8 cellular contexts compared by ENCODE assay signal in genomic region chr19:1104452-1105216, GRCh38. TPM values are rescaled to one million over a fixed set of nuclear protein-coding genes. Genes with fewer than 3 reads are reported as not detected.
DNase-seq lines count a peak whose midpoint lies in the region; ATAC-seq, FAIRE-seq and TF ChIP-seq lines count a peak whose summit lies in the region.

No MANE protein-coding gene starts in this region.

- H3K4me3 ChIP-seq in SJSA1 (peak overlapping the region; percentile 77), neuronal stem cell (ENCODE audit: low read length in 2 of 2) (peak overlapping the region; percentile 72 to 96), tibial nerve (peak overlapping the region; percentile 61 to 98 (median 82))

- peak overlapping the region; percentile 37 for H2BK15ac ChIP-seq in neuronal stem cell (ENCODE audit: low read length)

- H4K8ac ChIP-seq in neuronal stem cell (ENCODE audit: low read depth, low read length), result no peak overlapping the region

- no peak overlapping the region for H3K14ac ChIP-seq in neuronal stem cell (ENCODE audit: low read length)

- H3K27ac Mint-ChIP-seq in activated naive CD4-positive, alpha-beta T cell treated with anti-CD3 and anti-CD28 coated beads, Interleukin-2, amount 50 U/mL, for 72 hours, result peak overlapping the region in 1 of 2 donors; percentile 59

- H2BK120ac ChIP-seq in neuronal stem cell (ENCODE audit: low read depth, low read length), result peak overlapping the region; percentile 87

- peak overlapping the region; percentile 94 for H3K23ac ChIP-seq in neuronal stem cell (ENCODE audit: low read depth, low read length, poor library complexity)

- peak; percentile 35 for ATAC-seq in GM19372 (IDR thresholded peaks at IDR 0.05; ENCODE audit: low read depth, unreplicated experiment)
- ATAC-seq in activated naive CD4-positive, alpha-beta T cell treated with anti-CD3 and anti-CD28 coated beads, Interleukin-2, amount 50 U/mL, for 72 hours, result peak; percentile 25 to 39

- FAIRE-seq in HTR-8/SVneo (lab: Jason Lieb, UNC), result no peak

- H3K4me1 ChIP-seq in SJSA1 (replicated peaks) (peaks cover 35% of the 10 kb centered on the region), neuronal stem cell (ENCODE audit: control insufficient read depth in 2 of 2, insufficient read depth in 1 of 2, low read depth in 1 of 2, low read length in 2 of 2) (peaks cover 14 to 25% of the 10 kb centered on the region in 2 donors), tibial nerve (peaks cover 0 to 66% (median 46%) of the 10 kb centered on the region in 4 donors)

- no peak overlapping the region for H4K91ac ChIP-seq in neuronal stem cell (ENCODE audit: low read depth, low read length, poor library complexity)

- peaks cover 5% of the 10 kb centered on the region for H3K9me3 ChIP-seq in SJSA1 (replicated peaks)
- H3K9me3 ChIP-seq in neuronal stem cell (replicated peaks in 1 of 2; ENCODE audit: control insufficient read depth in 2 of 2, insufficient read depth in 1 of 2, low read depth in 1 of 2, low read length in 2 of 2), result no peaks in the 10 kb centered on the region
- H3K9me3 ChIP-seq in tibial nerve, result no peaks in the 10 kb centered on the region

- H2AK5ac ChIP-seq in neuronal stem cell (ENCODE audit: low read depth, low read length), result peak overlapping the region; percentile 99

- H3K9me3 Mint-ChIP-seq in activated naive CD4-positive, alpha-beta T cell treated with anti-CD3 and anti-CD28 coated beads, Interleukin-2, amount 50 U/mL, for 72 hours, result peaks cover 0 to 5% of the 10 kb centered on the region in 2 donors

- no peaks in the 10 kb centered on the region for H3K27me3 ChIP-seq in SJSA1 (replicated peaks)
- H3K27me3 ChIP-seq in neuronal stem cell (ENCODE audit: control insufficient read depth in 3 of 3, insufficient read depth in 3 of 3, low read depth in 1 of 3, low read length in 3 of 3), result no peaks in the 10 kb centered on the region
- no peaks in the 10 kb centered on the region for H3K27me3 ChIP-seq in tibial nerve

- H2BK5ac ChIP-seq in neuronal stem cell (ENCODE audit: low read length), result peak overlapping the region; percentile 98

- no peak for TF ChIP-seq EP300 in tibial nerve (IDR thresholded peaks at IDR 0.05)

- H3K9ac ChIP-seq in neuronal stem cell (ENCODE audit: low read depth, low read length, poor library complexity), result peak overlapping the region; percentile 95

- peaks cover 0 to 7% of the 10 kb centered on the region in 2 donors for H3K36me3 Mint-ChIP-seq in activated naive CD4-positive, alpha-beta T cell treated with anti-CD3 and anti-CD28 coated beads, Interleukin-2, amount 50 U/mL, for 72 hours

- H3K36me3 ChIP-seq in SJSA1 (peaks cover 41% of the 10 kb centered on the region), neuronal stem cell (replicated peaks in 1 of 2; ENCODE audit: control insufficient read depth in 2 of 2, insufficient read depth in 2 of 2, low read length in 2 of 2) (peaks cover 20 to 28% of the 10 kb centered on the region in 2 donors), tibial nerve (peaks cover 3 to 39% (median 14%) of the 10 kb centered on the region in 3 donors)

- no CpG with 5 or more reads among the region's 92 CpGs for WGBS in neuronal stem cell (ENCODE audit: extremely low coverage in 2 of 2, insufficient read length in 2 of 2, insufficient replicate concordance in 1 of 2), 2 donors
- WGBS in tibial nerve, 2 donors, result 1 to 2% methylated on average over 35 to 53 of the region's 92 CpGs

- H3K27ac ChIP-seq in C4-2B, result peak overlapping the region; percentile 90
- H3K27ac ChIP-seq in SJSA1, result peak overlapping the region; percentile 75
- peak overlapping the region; percentile 97 for H3K27ac ChIP-seq in neuronal stem cell (replicated peaks; ENCODE audit: low read length)
- H3K27ac ChIP-seq in tibial nerve, result peak overlapping the region; percentile 91 to 99 (median 97)

- TF ChIP-seq CTCF in C4-2B (conservative IDR thresholded peaks at IDR 0.05), result no peak
- TF ChIP-seq CTCF in tibial nerve (IDR thresholded peaks at IDR 0.05), result peak in 2 of 5 experiments; percentile 30 to 52

- peak overlapping the region; percentile 93 for H3K4ac ChIP-seq in neuronal stem cell (ENCODE audit: low read length)

- peak overlapping the region; percentile 94 for H3K18ac ChIP-seq in neuronal stem cell (ENCODE audit: low read length)

- DNase-seq in HTR-8/SVneo (ENCODE audit: insufficient read length, low spot score) (peak; percentile 46), SJSA1 (ENCODE audit: low read depth in 1 of 2, low spot score in 2 of 2) (peak; percentile 60 to 76), germinal center (ENCODE audit: low spot score) (peak; percentile 82), neuronal stem cell (ENCODE audit: low spot score) (peak; percentile 84), tibial nerve (ENCODE audit: low spot score in 2 of 2) (peak; percentile 59 to 67)
- peak; percentile 72 to 84 for DNase-seq in activated naive CD4-positive, alpha-beta T cell treated with anti-CD3 and anti-CD28 coated beads, Interleukin-2, amount 50 U/mL, for 72 hours (ENCODE audit: low spot score in 2 of 2)

- H3K79me1 ChIP-seq in neuronal stem cell (ENCODE audit: low read depth, low read length), result peaks cover 18% of the 10 kb centered on the region

- H2AFZ ChIP-seq in neuronal stem cell (ENCODE audit: low read length), result peak overlapping the region; percentile 82

- no peak overlapping the region for H2BK12ac ChIP-seq in neuronal stem cell (ENCODE audit: low read length)

- TF ChIP-seq POLR2A in tibial nerve (IDR thresholded peaks at IDR 0.05), result peak in 1 of 2 donors; percentile 31

- H3K4me2 ChIP-seq in neuronal stem cell (ENCODE audit: insufficient read depth, low read length, poor library complexity, severe bottlenecking), result peak overlapping the region; percentile 93

RNA-seq across cellular contexts. Expression of gene GPX4, which starts 0.8 kb away (rescaled TPM):
- total RNA-seq in SJSA1 (2014; rRNA removed; shearing (Covaris generic)), result 387 and 449 TPM in 2 replicates
- 100 to 1,000 TPM; 154 to 316 TPM for total RNA-seq in activated naive CD4-positive, alpha-beta T cell treated with anti-CD3 and anti-CD28 coated beads, Interleukin-2, amount 50 U/mL, for 72 hours
- polyA plus RNA-seq in neuronal stem cell (2013, experiment 1 of 2), result 755 TPM
- 706 TPM for polyA plus RNA-seq in neuronal stem cell (2013, experiment 2 of 2)
- 100 to 1,000 TPM; 337 to 518 (median 493) TPM for total RNA-seq in tibial nerve

RNA-seq across cellular contexts. Expression of gene POLR2E, which starts 9.5 kb away (rescaled TPM):
- total RNA-seq in SJSA1 (2014; rRNA removed; shearing (Covaris generic)), result 143 and 173 TPM in 2 replicates
- 100 to 1,000 TPM; 248 to 259 TPM for total RNA-seq in activated naive CD4-positive, alpha-beta T cell treated with anti-CD3 and anti-CD28 coated beads, Interleukin-2, amount 50 U/mL, for 72 hours
- 201 TPM for polyA plus RNA-seq in neuronal stem cell (2013, experiment 1 of 2)
- 197 TPM for polyA plus RNA-seq in neuronal stem cell (2013, experiment 2 of 2)
- total RNA-seq in tibial nerve, result 100 to 1,000 TPM in 3 of 4 donors, 10 to 100 TPM in 1; 81.6 to 136 (median 121) TPM

RNA-seq across cellular contexts. Expression of gene ARHGAP45, which starts 37.7 kb away (rescaled TPM):
- 0.03 TPM in 1 of 2 replicates, not detected in the other for total RNA-seq in SJSA1 (2014; rRNA removed; shearing (Covaris generic))
- total RNA-seq in activated naive CD4-positive, alpha-beta T cell treated with anti-CD3 and anti-CD28 coated beads, Interleukin-2, amount 50 U/mL, for 72 hours, result 100 to 1,000 TPM; 171 to 174 TPM
- 6.9 TPM for polyA plus RNA-seq in neuronal stem cell (2013, experiment 1 of 2)
- polyA plus RNA-seq in neuronal stem cell (2013, experiment 2 of 2), result 7.4 TPM
- total RNA-seq in tibial nerve, result 10 to 100 TPM; 28.4 to 66.9 (median 38.6) TPM

Comparison
In these comparisons a context has a peak if more than half of its experiments do, and no peak if none do; other contexts are left out.
1. Peak in every context shown above with its lines: DNase-seq, ATAC-seq, H3K4me3 ChIP-seq and H3K27ac ChIP-seq.
2. RNA of gene ARHGAP45, which starts 37.7 kb away (total RNA-seq): 171 to 174 TPM in activated naive CD4-positive, alpha-beta T cell treated with anti-CD3 and anti-CD28 coated beads, Interleukin-2, amount 50 U/mL, for 72 hours and 28.4 to 66.9 TPM in tibial nerve; 0.03 TPM in SJSA1; every median in the first group is over 10 times any median in the second.